15 cellular contexts compared by ENCODE assay signal in genomic region chr9:93666279-93666784, GRCh38.
DNase-seq lines count a peak whose midpoint lies in the region; ATAC-seq and TF ChIP-seq lines count a peak whose summit lies in the region.
"Had no signal": no experiment of that assay in that cellular context is flagged by ENCODE, and none has a peak within 500 bp of the region (broad histone marks: within the 10 kb centered on the region; RNA-seq: fewer than 3 reads in every experiment).

No MANE protein-coding gene starts in this region.

- TF ChIP-seq CTCF in heart right ventricle (IDR thresholded peaks at IDR 0.05), result no peak
- TF ChIP-seq CTCF in neural crest cell (conservative IDR thresholded peaks at IDR 0.05), result no peak

- H3K27ac ChIP-seq in heart right ventricle (no peak overlapping the region), aorta (ENCODE audit: low read depth in 1 of 2, low read length in 2 of 2) (no peak overlapping the region)

- no peak overlapping the region for H3K4me3 Mint-ChIP-seq in neural crest cell
- H3K4me3 Mint-ChIP-seq: B cell; CD4-positive, alpha-beta memory T cell had no signal

- H3K36me3 ChIP-seq in heart right ventricle (peaks cover 0 to 63% (median 6%) of the 10 kb centered on the region in 9 donors), aorta (ENCODE audit: control insufficient read depth in 1 of 2, insufficient read depth in 2 of 2, low read length in 1 of 2) (peaks cover 0 to 1% of the 10 kb centered on the region in 2 donors)

- H3K9me3 ChIP-seq in heart right ventricle (no peaks in the 10 kb centered on the region), aorta (ENCODE audit: control insufficient read depth, low read length) (no peaks in the 10 kb centered on the region)
- H3K9me3 ChIP-seq: HAP-1 had no signal

- H3K27me3 Mint-ChIP-seq in neural crest cell (ENCODE audit: low read depth), result peaks cover 7% of the 10 kb centered on the region
- H3K27me3 Mint-ChIP-seq: B cell; CD4-positive, alpha-beta memory T cell had no signal

- intact Hi-C loops in Right ventricle myocardium inferior (cut with DNase I) (no loop called here), heart right ventricle (cut with DNase I) (no loop called here), cardiac septum (cut with DNase I) (no loop called here), aorta (cut with DNase I) (no loop called here)

- peaks cover 4% of the 10 kb centered on the region for H3K36me3 Mint-ChIP-seq in neural crest cell (ENCODE audit: low read depth)

- DNase-seq in Right ventricle myocardium inferior (ENCODE audit: missing footprints) (peak; percentile 11), heart right ventricle (no peak), cardiac septum (ENCODE audit: low spot score) (peak; percentile 41), neural crest cell (ENCODE audit: low read depth, low spot score) (no peak), aorta (peak; percentile 31 to 69), T-helper 1 cell (no peak)
- DNase-seq: CD4-positive, alpha-beta memory T cell; DMS79; NCI-H1436; NCI-H2029 treated with DMSO at 0.1 percent for 48 hours; NCI-H510A treated with DMSO at 0.1 percent for 48 hours had no signal

- H3K4me1 ChIP-seq in heart right ventricle, result no peaks in the 10 kb centered on the region
- H3K4me1 ChIP-seq in aorta (ENCODE audit: control insufficient read depth in 1 of 2, insufficient read depth in 2 of 2, low read length in 2 of 2), result no peaks in the 10 kb centered on the region
- H3K4me1 ChIP-seq: HAP-1 had no signal

- H3K27me3 ChIP-seq in heart right ventricle, result no peaks in the 10 kb centered on the region
- H3K27me3 ChIP-seq in aorta (ENCODE audit: control insufficient read depth in 1 of 2, insufficient read depth in 2 of 2, low read length in 1 of 2), result no peaks in the 10 kb centered on the region

- ATAC-seq in Right ventricle myocardium inferior (no peak), heart right ventricle (no peak), aorta (ENCODE audit: low FRiP score) (no peak), GM19351 (IDR thresholded peaks at IDR 0.05; ENCODE audit: unreplicated experiment) (no peak)
- ATAC-seq: Panc1 had no signal

- H3K4me3 ChIP-seq in heart right ventricle (no peak overlapping the region), aorta (ENCODE audit: low read length in 2 of 2) (no peak overlapping the region)
- H3K4me3 ChIP-seq: HAP-1 had no signal

- 93 to 95% methylated on average over 9 of the region's 9 CpGs for WGBS in heart right ventricle, 2 donors
- WGBS in aorta, 2 donors, result 86 to 91% methylated on average over 9 of the region's 9 CpGs

- peaks cover 4% of the 10 kb centered on the region for H3K9me3 Mint-ChIP-seq in neural crest cell
- H3K9me3 Mint-ChIP-seq: CD4-positive, alpha-beta memory T cell had no signal

- peak overlapping the region; percentile 27 for H3K27ac Mint-ChIP-seq in neural crest cell (ENCODE audit: unreplicated experiment)
- H3K27ac Mint-ChIP-seq: B cell; CD4-positive, alpha-beta memory T cell had no signal

- peaks cover 10% of the 10 kb centered on the region for H3K4me1 Mint-ChIP-seq in neural crest cell
- H3K4me1 Mint-ChIP-seq: B cell had no signal

Comparison
In these comparisons a context has a peak if more than half of its experiments do, and no peak if none do; other contexts are left out.
1. DNase-seq: peak in Right ventricle myocardium inferior (single experiment), cardiac septum (single experiment) and aorta (2 of 2); none in heart right ventricle (0 of 2), neural crest cell (single experiment) and T-helper 1 cell (0 of 5).